In the genomic region with DNA sequence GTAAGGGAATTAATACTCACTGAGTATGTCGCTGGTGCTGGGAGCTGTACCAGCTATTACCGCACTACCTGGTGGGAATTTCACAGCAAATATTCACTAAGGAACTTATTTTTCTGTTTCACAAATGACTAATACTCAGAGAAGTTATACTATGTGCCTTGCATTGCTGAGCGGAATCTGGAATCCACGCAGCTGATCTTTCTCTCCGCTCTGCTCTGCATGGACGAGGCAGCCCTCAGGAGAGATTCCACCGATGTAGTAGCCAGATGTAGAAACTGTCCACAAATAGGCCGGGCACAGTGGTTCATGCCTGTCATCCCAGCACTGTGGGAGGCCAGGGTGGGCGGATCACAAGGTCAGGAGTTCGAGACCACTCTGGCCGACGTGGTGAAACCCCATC, we compare ENCODE assay signal across 1 cellular context.
TF ChIP-seq lines count a peak whose summit lies in the region.

No MANE protein-coding gene starts in this region.

TF ChIP-seq in HepG2, 621 proteins besides CTCF, POLR2A, EP300 and RAD21:
- TF ChIP-seq PAWR (CRISPR knock-in tag; IDR thresholded peaks at IDR 0.05; ENCODE audit: borderline replicate concordance) (no peak), CHCHD3 (CRISPR knock-in tag; IDR thresholded peaks at IDR 0.05) (no peak), SIN3A (IDR thresholded peaks at IDR 0.05; ENCODE audit: borderline replicate concordance, low read depth, low read length) (no peak), NR2F6 (IDR thresholded peaks at IDR 0.05) (no peak), NR2F6 (CRISPR knock-in tag; IDR thresholded peaks at IDR 0.05) (no peak), HDAC6 (IDR thresholded peaks at IDR 0.05; ENCODE audit: low read depth, low read length) (no peak), MTF1 (CRISPR knock-in tag; IDR thresholded peaks at IDR 0.05) (no peak), MAFG (CRISPR knock-in tag; IDR thresholded peaks at IDR 0.05) (no peak), ZNF234 (CRISPR knock-in tag; conservative IDR thresholded peaks at IDR 0.05) (no peak), SALL2 (CRISPR knock-in tag; IDR thresholded peaks at IDR 0.05) (no peak)
